Comparison of ENCODE assay signal across 9 cellular contexts in genomic region chr3:14461748-14462324, GRCh38. TPM values are rescaled to one million over a fixed set of nuclear protein-coding genes. Genes with fewer than 3 reads are reported as not detected.
DNase-seq lines count a peak whose midpoint lies in the region; ATAC-seq and TF ChIP-seq lines count a peak whose summit lies in the region.
"Had no signal": no experiment of that assay in that cellular context is flagged by ENCODE, and none has a peak within 500 bp of the region (broad histone marks: within the 10 kb centered on the region; RNA-seq: fewer than 3 reads in every experiment).

No MANE protein-coding gene starts in this region.

- H3K9me2 ChIP-seq in OCI-LY7 (ENCODE audit: insufficient read depth, low read length): no peaks in the 10 kb centered on the region

- H3K9me3 Mint-ChIP-seq in CD8-positive, alpha-beta memory T cell: no peaks in the 10 kb centered on the region

- intact Hi-C loops in OCI-LY7 (cut with micrococcal nuclease; ENCODE audit: unreplicated experiment): loop anchor here (1.0 kb wide), 1 partner anchor 60 kb away; the partner anchor contains the start of gene SLC6A6
- intact Hi-C loops in right cardiac atrium (cut with DNase I): loop anchor here in 1 of 4 donors (10.0 kb wide), 1 partner anchor 57 kb away; the partner anchor contains the start of gene SLC6A6

- CTCF ChIA-PET in CD8-positive, alpha-beta memory T cell (lab: Charles Lee): interaction anchor here (0.8 to 7.2 kb wide), 11 partner anchors 8 to 565 kb away, joined by 3 to 62 read pairs (median 4); partner anchors contain the start of gene SLC6A6
- CTCF ChIA-PET in OCI-LY7 (lab: Charles Lee; ENCODE audit: unreplicated experiment): no interaction called here

- H3K36me3 ChIP-seq in CD8-positive, alpha-beta memory T cell (ENCODE audit: insufficient read depth, low read length): peaks cover 10% of the 10 kb centered on the region
- H3K36me3 ChIP-seq in OCI-LY7 (ENCODE audit: insufficient read depth, low read length): peaks cover 95% of the 10 kb centered on the region

- no TSS peak for BruUV-seq in OCI-LY7 (replicated peaks; lab: Mats Ljungman, UMichigan)

- peak overlapping the region in 1 of 8 donors; percentile 87 for H3K27ac Mint-ChIP-seq in CD8-positive, alpha-beta memory T cell

- no peaks in the 10 kb centered on the region for H3K27me3 ChIP-seq in CD8-positive, alpha-beta memory T cell (ENCODE audit: insufficient read depth, low read length, poor library complexity, severe bottlenecking)
- no peaks in the 10 kb centered on the region for H3K27me3 ChIP-seq in right cardiac atrium (ENCODE audit: control insufficient read depth, insufficient read depth)

- H3K36me3 Mint-ChIP-seq in CD8-positive, alpha-beta memory T cell: peaks cover 4 to 90% (median 6%) of the 10 kb centered on the region in 3 donors

- peak; percentile 74 for TF ChIP-seq CTCF in OCI-LY7 (conservative IDR thresholded peaks at IDR 0.05; ENCODE audit: low read length)

- DNase-seq in CD8-positive, alpha-beta memory T cell: peak; percentile 10 to 68 (median 23)
- DNase-seq in OCI-LY7 (ENCODE audit: low spot score): peak; percentile 53
- peak; percentile 15 for DNase-seq in amniotic stem cell (lab: John Stamatoyannopoulos, UW)
- DNase-seq in right cardiac atrium: peak in 2 of 3 donors; percentile 76 to 82
- DNase-seq in stimulated activated CD4-positive, alpha-beta T cell treated with anti-CD3 and anti-CD28 coated beads, Interleukin-1b, Interleukin-23, amount 100 ng/mL, for 4 hours (ENCODE audit: low read depth in 2 of 2): peak; percentile 12 to 37
- DNase-seq in NCI-H187 (lab: John Stamatoyannopoulos, UW): no peak

- no peak overlapping the region for H3K4me3 ChIP-seq in CD8-positive, alpha-beta memory T cell (ENCODE audit: low read length)
- H3K4me3 ChIP-seq in OCI-LY7 (ENCODE audit: low read depth, low read length, poor library complexity, severe bottlenecking) (no peak overlapping the region), right cardiac atrium (ENCODE audit: low read length) (no peak overlapping the region)
- H3K4me3 ChIP-seq: SK-N-MC had no signal

- H3K9me3 ChIP-seq in CD8-positive, alpha-beta memory T cell (ENCODE audit: low read length): no peaks in the 10 kb centered on the region
- no peaks in the 10 kb centered on the region for H3K9me3 ChIP-seq in OCI-LY7 (ENCODE audit: low read length)
- H3K9me3 ChIP-seq in right cardiac atrium (ENCODE audit: control insufficient read depth, low read length): no peaks in the 10 kb centered on the region

- H3K27me3 Mint-ChIP-seq in CD8-positive, alpha-beta memory T cell: no peaks in the 10 kb centered on the region

- no peak overlapping the region for H3K4me3 Mint-ChIP-seq in CD8-positive, alpha-beta memory T cell

- POLR2A ChIA-PET in CD8-positive, alpha-beta memory T cell (lab: Charles Lee): interaction anchor here (1.8 kb wide), 1 partner anchor 60 kb away, joined by 7 read pairs; the partner anchor contains the start of gene SLC6A6
- POLR2A ChIA-PET in OCI-LY7 (lab: Charles Lee): interaction anchor here (0.7 to 1.5 kb wide), 2 partner anchors 23 to 29 kb away, joined by 3 to 4 read pairs; no protein-coding TSS in a partner anchor

- 83% methylated on average over 8 of the region's 8 CpGs for WGBS in right cardiac atrium

- H4K20me1 ChIP-seq in OCI-LY7 (ENCODE audit: insufficient read depth, low read length): no peaks in the 10 kb centered on the region

- peak; percentile 68 for ATAC-seq in GM21576 (IDR thresholded peaks at IDR 0.05; ENCODE audit: unreplicated experiment)
- peak; percentile 27 to 31 for ATAC-seq in right cardiac atrium
- ATAC-seq in GM21447 (IDR thresholded peaks at IDR 0.05; ENCODE audit: unreplicated experiment): no peak

- no peak overlapping the region for H2AFZ ChIP-seq in OCI-LY7 (ENCODE audit: low read length)

- H3K79me2 ChIP-seq in OCI-LY7 (ENCODE audit: insufficient read depth, low read depth, low read length): no peaks in the 10 kb centered on the region

- H3K4me2 ChIP-seq in OCI-LY7 (ENCODE audit: low read length): no peak overlapping the region

- H3K4me1 ChIP-seq in CD8-positive, alpha-beta memory T cell (ENCODE audit: insufficient read depth, low read length): no peaks in the 10 kb centered on the region
- H3K4me1 ChIP-seq in OCI-LY7 (ENCODE audit: insufficient read depth, low read length, poor library complexity, severe bottlenecking) (no peaks in the 10 kb centered on the region), right cardiac atrium (ENCODE audit: control insufficient read depth, insufficient read depth, low read length) (peaks cover 8% of the 10 kb centered on the region)

- H3K27ac ChIP-seq in CD8-positive, alpha-beta memory T cell (ENCODE audit: low read depth, low read length): no peak overlapping the region
- H3K27ac ChIP-seq in OCI-LY7 (ENCODE audit: low read depth, low read length, poor library complexity, severe bottlenecking): no peak overlapping the region
- H3K27ac ChIP-seq in right cardiac atrium (ENCODE audit: low read length): no peak overlapping the region
- H3K27ac ChIP-seq: SK-N-MC had no signal

- peaks cover 0 to 5% (median 4%) of the 10 kb centered on the region in 3 donors for H3K4me1 Mint-ChIP-seq in CD8-positive, alpha-beta memory T cell

RNA-seq across cellular contexts. Expression of gene SLC6A6, which starts 59.4 kb away (rescaled TPM):
- 10 to 100 TPM; 44.5 to 44.6 TPM for total RNA-seq in CD8-positive, alpha-beta memory T cell
- polyA plus RNA-seq in CD8-positive, alpha-beta memory T cell: 6.6 TPM
- total RNA-seq in OCI-LY7 (2014; rRNA removed; shearing (Covaris generic)): 36.7 and 43.0 TPM in 2 replicates
- total RNA-seq in OCI-LY7 (2022): 44.6 and 51.8 TPM in 2 replicates
- total RNA-seq in right cardiac atrium: 100 to 1,000 TPM in 1 of 4 donors, 10 to 100 TPM in 3; 21.3 to 106 (median 38.4) TPM
- 23.7 TPM for polyA plus RNA-seq in right cardiac atrium

Comparison
In these comparisons a context has a peak if more than half of its experiments do, and no peak if none do; other contexts are left out.
1. DNase-seq: peak in CD8-positive, alpha-beta memory T cell (5 of 5), OCI-LY7 (single experiment), amniotic stem cell (single experiment), right cardiac atrium (2 of 3) and stimulated activated CD4-positive, alpha-beta T cell treated with anti-CD3 and anti-CD28 coated beads, Interleukin-1b, Interleukin-23, amount 100 ng/mL, for 4 hours (2 of 2); none in NCI-H187 (0 of 2).